In the genomic region with DNA sequence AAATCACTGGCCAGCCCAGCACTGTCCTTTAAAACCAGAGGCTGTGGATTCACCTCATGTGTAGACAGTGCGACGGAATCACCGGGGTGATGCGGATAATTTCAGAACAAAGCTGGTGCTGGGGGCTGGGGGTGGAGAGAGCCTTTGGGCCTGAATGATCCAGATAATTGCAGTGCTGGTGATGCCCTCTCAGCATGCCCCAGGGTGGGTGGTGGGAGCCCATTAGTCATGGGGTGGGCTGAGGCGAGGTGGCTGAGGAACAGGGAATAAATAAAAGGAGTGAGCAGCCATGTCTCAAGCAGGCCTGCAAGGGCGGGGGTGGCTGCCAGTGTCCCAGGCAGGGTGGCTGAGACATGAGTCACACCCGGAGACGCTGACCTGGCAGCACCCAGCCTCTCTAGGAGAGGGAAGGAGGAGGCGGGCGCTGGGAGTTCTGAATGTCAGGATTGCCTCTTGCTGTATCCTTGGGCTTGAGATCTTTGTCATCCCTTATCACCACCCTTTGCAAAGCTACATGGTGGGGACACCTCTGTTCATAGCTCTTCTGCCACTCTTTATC, we compare ENCODE assay signal across 12 cellular contexts.
DNase-seq lines count a peak whose midpoint lies in the region; ATAC-seq, FAIRE-seq and TF ChIP-seq lines count a peak whose summit lies in the region.
"Had no signal": no experiment of that assay in that cellular context is flagged by ENCODE, and none has a peak within 500 bp of the region (broad histone marks: within the 10 kb centered on the region; RNA-seq: fewer than 3 reads in every experiment).

No MANE protein-coding gene starts in this region.

- intact Hi-C loops in Calu3 (cut with micrococcal nuclease; ENCODE audit: unreplicated experiment), result loop anchor here (5.0 kb wide), 1 partner anchor 135 kb away; no protein-coding TSS in a partner anchor
- intact Hi-C loops in activated CD4-positive, alpha-beta memory T cell treated with anti-CD3 and anti-CD28 coated beads for 36 hours (cut with micrococcal nuclease), result no loop called here

- POLR2A ChIA-PET in activated CD4-positive, alpha-beta memory T cell treated with anti-CD3 and anti-CD28 coated beads for 36 hours (lab: Charles Lee), result no interaction called here

- BruUV-seq in Calu3 (replicated peaks; lab: Mats Ljungman, UMichigan), result no TSS peak

- H3K4me3 ChIP-seq in coronary artery, result no peak overlapping the region
- H3K4me3 ChIP-seq: body of pancreas had no signal

- H3K36me3 Mint-ChIP-seq in Calu3 (ENCODE audit: insufficient read depth, unreplicated experiment), result no peaks in the 10 kb centered on the region
- H3K36me3 Mint-ChIP-seq in osteocyte (ENCODE audit: unreplicated experiment), result no peaks in the 10 kb centered on the region
- no peaks in the 10 kb centered on the region for H3K36me3 Mint-ChIP-seq in activated CD4-positive, alpha-beta memory T cell treated with anti-CD3 and anti-CD28 coated beads for 36 hours

- no peak overlapping the region for H3K4me3 Mint-ChIP-seq in Calu3 (ENCODE audit: low read depth, unreplicated experiment)
- H3K4me3 Mint-ChIP-seq in osteocyte (ENCODE audit: unreplicated experiment), result no peak overlapping the region
- H3K4me3 Mint-ChIP-seq in activated CD4-positive, alpha-beta memory T cell treated with anti-CD3 and anti-CD28 coated beads for 36 hours, result no peak overlapping the region

- DNase-seq in Calu3 (peak; percentile 85), RCC 7860 (ENCODE audit: low spot score) (peak; percentile 76), osteocyte (ENCODE audit: extremely low spot score, unreplicated experiment) (no peak), NCI-H1694 treated with DMSO at 0.1 percent for 48 hours (lab: John Stamatoyannopoulos, UW) (no peak), germinal center (ENCODE audit: low spot score) (no peak), coronary artery (ENCODE audit: low spot score) (no peak)
- no peak for DNase-seq in activated CD4-positive, alpha-beta memory T cell treated with anti-CD3 and anti-CD28 coated beads for 36 hours
- DNase-seq: NCI-H510A; stimulated activated CD4-positive, alpha-beta T cell treated with anti-CD3 and anti-CD28 coated beads, Interleukin-2, amount 100 ng/mL, for 48 hours had no signal

- H3K27me3 Mint-ChIP-seq in Calu3 (ENCODE audit: unreplicated experiment), result peaks cover 1% of the 10 kb centered on the region
- H3K27me3 Mint-ChIP-seq in osteocyte (ENCODE audit: unreplicated experiment), result no peaks in the 10 kb centered on the region
- H3K27me3 Mint-ChIP-seq in activated CD4-positive, alpha-beta memory T cell treated with anti-CD3 and anti-CD28 coated beads for 36 hours, result peaks cover 8% of the 10 kb centered on the region

- peak; percentile 84 for FAIRE-seq in RCC 7860 (lab: Jason Lieb, UNC)

- TF ChIP-seq CTCF in Calu3 (IDR thresholded peaks at IDR 0.05; ENCODE audit: unreplicated experiment), result no peak
- no peak for TF ChIP-seq CTCF in osteocyte (IDR thresholded peaks at IDR 0.05)
- no peak for TF ChIP-seq CTCF in coronary artery (IDR thresholded peaks at IDR 0.05)

- no peak overlapping the region for H3K27ac ChIP-seq in coronary artery
- H3K27ac ChIP-seq: body of pancreas had no signal

- CTCF ChIA-PET in Calu3 (lab: Charles Lee), result interaction anchor here (1.3 kb wide), 1 partner anchor 19 kb away, joined by 3 read pairs; no protein-coding TSS in a partner anchor
- CTCF ChIA-PET in activated CD4-positive, alpha-beta memory T cell treated with anti-CD3 and anti-CD28 coated beads for 36 hours (lab: Charles Lee), result interaction anchor here (1.2 kb wide), 1 partner anchor 136 kb away, joined by 6 read pairs; no protein-coding TSS in a partner anchor

- peak overlapping the region; percentile 38 for H3K27ac Mint-ChIP-seq in Calu3 (ENCODE audit: unreplicated experiment)
- H3K27ac Mint-ChIP-seq in osteocyte (ENCODE audit: unreplicated experiment), result peak overlapping the region; percentile 32
- no peak overlapping the region for H3K27ac Mint-ChIP-seq in activated CD4-positive, alpha-beta memory T cell treated with anti-CD3 and anti-CD28 coated beads for 36 hours

- H3K9me3 Mint-ChIP-seq in Calu3 (ENCODE audit: low read depth, unreplicated experiment), result no peaks in the 10 kb centered on the region
- H3K9me3 Mint-ChIP-seq in osteocyte (ENCODE audit: unreplicated experiment), result no peaks in the 10 kb centered on the region
- H3K9me3 Mint-ChIP-seq in activated CD4-positive, alpha-beta memory T cell treated with anti-CD3 and anti-CD28 coated beads for 36 hours, result no peaks in the 10 kb centered on the region

- peak; percentile 92 for ATAC-seq in esophagus mucosa
- ATAC-seq: activated CD4-positive, CD25-positive, alpha-beta regulatory T cell treated with anti-CD3 and anti-CD28 coated beads, Interleukin-2, amount 50 U/mL, for 24 hours; body of pancreas had no signal

- H3K4me1 Mint-ChIP-seq in Calu3 (ENCODE audit: low read depth, unreplicated experiment) (peaks cover 23% of the 10 kb centered on the region), osteocyte (ENCODE audit: unreplicated experiment) (peaks cover 16% of the 10 kb centered on the region)
- no peaks in the 10 kb centered on the region for H3K4me1 Mint-ChIP-seq in activated CD4-positive, alpha-beta memory T cell treated with anti-CD3 and anti-CD28 coated beads for 36 hours (ENCODE audit: low read depth)

Comparison
In these comparisons a context has a peak if more than half of its experiments do, and no peak if none do; other contexts are left out.
1. DNase-seq: peak in Calu3 (single experiment) and RCC 7860 (single experiment); none in osteocyte (single experiment), activated CD4-positive, alpha-beta memory T cell treated with anti-CD3 and anti-CD28 coated beads for 36 hours (single experiment), NCI-H1694 treated with DMSO at 0.1 percent for 48 hours (single experiment), germinal center (single experiment) and coronary artery (single experiment).